Comparison of ENCODE assay signal across 8 cellular contexts in the genomic region with DNA sequence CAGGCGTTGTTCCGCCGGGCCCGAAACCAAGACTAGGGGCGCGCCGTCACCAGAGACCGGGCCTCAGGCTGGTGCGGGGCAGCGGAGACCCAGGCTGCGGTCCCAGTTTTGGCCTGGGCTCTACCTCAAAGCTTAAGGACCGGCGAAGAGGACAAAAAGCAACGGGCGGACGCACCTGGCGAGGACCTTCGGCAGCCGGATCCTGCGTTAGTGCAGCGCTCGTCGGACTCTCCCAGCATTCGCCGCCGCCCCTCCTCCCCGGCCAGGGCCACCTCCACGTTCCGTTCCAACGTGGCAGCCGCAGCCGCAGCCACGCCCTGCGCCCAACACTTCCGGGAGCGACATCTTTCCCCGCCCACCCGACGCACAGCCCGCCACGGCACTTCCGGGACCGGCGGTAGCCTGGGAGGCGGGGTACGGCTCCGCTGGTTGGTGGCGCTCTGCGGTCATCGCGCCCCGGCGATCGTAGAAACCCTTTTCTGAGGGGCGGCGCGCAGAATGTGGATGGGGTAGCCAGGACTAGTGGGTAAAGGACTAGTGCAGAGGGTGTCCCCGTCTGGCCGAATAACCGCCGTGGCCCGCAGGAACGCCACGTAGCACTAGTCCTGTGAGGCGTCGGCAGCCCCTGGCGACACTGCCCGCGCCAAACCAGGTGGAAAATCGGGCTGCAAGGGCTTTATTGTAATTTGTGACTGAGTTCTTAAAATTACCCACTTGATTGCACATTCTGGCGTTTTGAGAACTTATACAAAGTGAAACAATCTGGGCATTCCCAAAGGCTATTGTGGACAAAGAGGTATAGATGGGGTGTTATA. TPM values are rescaled to one million over a fixed set of nuclear protein-coding genes. Genes with fewer than 3 reads are reported as not detected.
DNase-seq lines count a peak whose midpoint lies in the region; ATAC-seq and TF ChIP-seq lines count a peak whose summit lies in the region.

TSS of gene SEC31A (minus strand) at position 241 of the 815 bp plus-strand sequence. CDS start 9,217 bp downstream, outside the sequence.

- ATAC-seq in gastroesophageal sphincter: peak; percentile 100

- peak within 1 kb of the TSS; percentile 82 to 83 for H3K4me3 ChIP-seq in gastroesophageal sphincter

- H3K4me3 Mint-ChIP-seq in HFFc6: peak within 1 kb of the TSS; percentile 96
- peak within 1 kb of the TSS; percentile 84 for H3K4me3 Mint-ChIP-seq in activated naive CD4-positive, alpha-beta T cell treated with anti-CD3 and anti-CD28 coated beads, Interleukin-2, amount 10 ng/mL, durations not matched to agents 7 days and 5 days

- peaks cover 5% of the 10 kb centered on the region; the same call in 1 of the 2 replicates for H3K9me3 Mint-ChIP-seq in HFFc6
- no peaks in the 10 kb centered on the region for H3K9me3 Mint-ChIP-seq in activated naive CD4-positive, alpha-beta T cell treated with anti-CD3 and anti-CD28 coated beads, Interleukin-2, amount 10 ng/mL, durations not matched to agents 7 days and 5 days

- H3K27me3 ChIP-seq in gastroesophageal sphincter: no peaks in the 10 kb centered on the region

- peak within 1 kb of the TSS; percentile 95 to 97 (median 96) for H3K27ac ChIP-seq in gastroesophageal sphincter

- 0% methylated on average over 7 to 14 of the region's 71 CpGs for whole genome bisulfite sequencing in gastroesophageal sphincter (ENCODE audit: low coverage in 1 of 2), 2 donors

- peaks cover 0 to 28% of the 10 kb centered on the region in 2 donors for H3K36me3 ChIP-seq in gastroesophageal sphincter

- H3K27ac Mint-ChIP-seq in HFFc6: peak within 1 kb of the TSS; percentile 98
- H3K27ac Mint-ChIP-seq in activated naive CD4-positive, alpha-beta T cell treated with anti-CD3 and anti-CD28 coated beads, Interleukin-2, amount 10 ng/mL, durations not matched to agents 7 days and 5 days: peak within 1 kb of the TSS; percentile 93

- H3K27me3 Mint-ChIP-seq in HFFc6 (ENCODE audit: insufficient read depth): peaks cover 11% of the 10 kb centered on the region
- no peaks in the 10 kb centered on the region for H3K27me3 Mint-ChIP-seq in activated naive CD4-positive, alpha-beta T cell treated with anti-CD3 and anti-CD28 coated beads, Interleukin-2, amount 10 ng/mL, durations not matched to agents 7 days and 5 days

- H3K9me3 ChIP-seq in gastroesophageal sphincter: no peaks in the 10 kb centered on the region

- peaks cover 48% of the 10 kb centered on the region for H3K36me3 Mint-ChIP-seq in HFFc6 (ENCODE audit: low read depth)
- H3K36me3 Mint-ChIP-seq in activated naive CD4-positive, alpha-beta T cell treated with anti-CD3 and anti-CD28 coated beads, Interleukin-2, amount 10 ng/mL, durations not matched to agents 7 days and 5 days: peaks cover 31% of the 10 kb centered on the region

- peaks cover 4 to 49% (median 9%) of the 10 kb centered on the region in 3 donors for H3K4me1 ChIP-seq in gastroesophageal sphincter

- TF ChIP-seq EP300 in gastroesophageal sphincter (IDR thresholded peaks at IDR 0.05): no peak

- DNase-seq in GM04503 (ENCODE audit: low read depth): peak; percentile 59
- peak; percentile 95 for DNase-seq in HFFc6
- peak; percentile 96 for DNase-seq in NAMALWA (ENCODE audit: low spot score)
- peak; percentile 91 for DNase-seq in SK-N-DZ (ENCODE audit: low spot score)
- DNase-seq in activated naive CD4-positive, alpha-beta T cell treated with anti-CD3 and anti-CD28 coated beads, Interleukin-2, amount 10 ng/mL, durations not matched to agents 7 days and 5 days: peak; percentile 98
- peak; percentile 61 for DNase-seq in non-pigmented ciliary epithelial cell (ENCODE audit: low read depth)
- peak; percentile 95 for DNase-seq in superior temporal gyrus (ENCODE audit: extremely low spot score)

- TF ChIP-seq CTCF in HFFc6 (IDR thresholded peaks at IDR 0.05): peak; percentile 38; the same call in 1 of the 2 replicates
- TF ChIP-seq CTCF in gastroesophageal sphincter (IDR thresholded peaks at IDR 0.05): peak in 2 of 4 experiments; percentile 6 to 51

- peaks cover 53% of the 10 kb centered on the region for H3K4me1 Mint-ChIP-seq in HFFc6 (ENCODE audit: low read depth)
- peaks cover 46% of the 10 kb centered on the region for H3K4me1 Mint-ChIP-seq in activated naive CD4-positive, alpha-beta T cell treated with anti-CD3 and anti-CD28 coated beads, Interleukin-2, amount 10 ng/mL, durations not matched to agents 7 days and 5 days

- TF ChIP-seq POLR2A in gastroesophageal sphincter (IDR thresholded peaks at IDR 0.05): peak; percentile 89 to 91

- CTCF ChIA-PET in activated naive CD4-positive, alpha-beta T cell treated with anti-CD3 and anti-CD28 coated beads, Interleukin-2, amount 10 ng/mL, durations not matched to agents 7 days and 5 days (lab: Charles Lee): interaction anchor here (1.3 to 1.6 kb wide), 2 partner anchors 24 to 39 kb away, joined by 3 to 4 read pairs; no protein-coding TSS in a partner anchor

RNA-seq across cellular contexts. Expression of gene SEC31A, which starts in this region (rescaled TPM):
- 100 to 1,000 TPM; 304 to 395 (median 384) TPM for total RNA-seq in HFFc6 (2021; fragmentation: NEBNext Ultra II Directional; extraction: Animal tissue kit (Norgen Biotek cat#: 25700))
- polyA plus RNA-seq in SK-N-DZ (2014; cell fraction: cytosol; rRNA removed): 66.9 and 98.7 TPM in 2 replicates
- polyA plus RNA-seq in SK-N-DZ (2014; cell fraction: nucleus; rRNA removed): 76.5 and 121 TPM in 2 replicates
- total RNA-seq in gastroesophageal sphincter: 100 to 1,000 TPM; 118 to 197 (median 153) TPM

Comparison
In these comparisons a context has a peak if more than half of its experiments do, and no peak if none do; other contexts are left out.
1. Peak in every context shown above with its lines: DNase-seq, ATAC-seq, H3K4me3 ChIP-seq and H3K27ac ChIP-seq.